ENCODE assay signal across 8 cellular contexts in the genomic region with DNA sequence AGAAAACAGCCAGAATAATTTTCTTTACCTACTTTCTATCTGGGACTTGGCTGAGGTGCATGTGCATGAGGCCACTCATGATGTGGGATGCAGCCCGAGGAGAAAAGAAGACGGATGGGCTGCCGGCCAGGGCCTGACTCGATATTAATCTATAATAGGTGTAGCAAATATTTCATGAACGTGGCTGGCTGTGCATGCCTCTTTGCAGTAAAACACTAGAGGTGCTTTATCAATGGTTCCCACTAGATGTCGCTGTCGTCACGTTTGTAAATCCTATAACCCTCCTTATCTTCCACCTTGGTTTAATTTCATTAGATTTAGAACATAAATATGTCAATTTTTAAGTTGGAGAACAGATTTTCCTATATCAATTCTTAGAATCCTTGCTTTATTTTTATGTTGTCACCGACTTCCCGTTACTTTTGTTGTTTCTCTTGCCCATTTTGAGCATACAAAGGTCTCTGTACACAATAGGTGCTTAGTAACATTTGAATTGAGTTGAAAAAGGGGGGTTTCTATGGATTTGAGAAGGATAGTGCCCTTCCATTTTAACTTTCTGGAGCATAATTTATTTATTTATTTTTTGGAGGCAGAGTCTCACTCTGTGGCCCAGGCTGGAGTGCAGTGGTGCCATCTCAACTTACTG. TPM values are rescaled to one million over a fixed set of nuclear protein-coding genes. Genes with fewer than 3 reads are reported as not detected.
DNase-seq lines count a peak whose midpoint lies in the region; ATAC-seq, FAIRE-seq and TF ChIP-seq lines count a peak whose summit lies in the region.

No MANE protein-coding gene starts in this region.

- TF ChIP-seq POLR2A in K562 (conservative IDR thresholded peaks at IDR 0.05), result no peak

- H3K27me3 ChIP-seq in Loucy (ENCODE audit: insufficient read depth, low read length, poor library complexity, severe bottlenecking) (no peaks in the 10 kb centered on the region), RWPE2 (ENCODE audit: insufficient read depth, poor library complexity, severe bottlenecking) (no peaks in the 10 kb centered on the region), K562 (ENCODE audit: control insufficient read depth in 2 of 2, insufficient read depth in 2 of 2, low read length in 2 of 2) (no peaks in the 10 kb centered on the region)

- H3K27ac ChIP-seq in RWPE2 (ENCODE audit: poor library complexity, severe bottlenecking) (no peak overlapping the region), K562 (ENCODE audit: extremely low read depth, low read depth, low read length) (no peak overlapping the region)

- ATAC-seq in GM21526 (IDR thresholded peaks at IDR 0.05; ENCODE audit: low FRiP score, unreplicated experiment), result peak; percentile 80
- peak; percentile 77 for ATAC-seq in RWPE2 (ENCODE audit: low read depth)
- peak; percentile 84 for ATAC-seq in K562
- ATAC-seq in GM21381 (IDR thresholded peaks at IDR 0.05; ENCODE audit: unreplicated experiment), result no peak

- H4K20me1 ChIP-seq in Loucy (ENCODE audit: insufficient read depth, low read length, poor library complexity, severe bottlenecking) (no peaks in the 10 kb centered on the region), K562 (replicated peaks; ENCODE audit: control insufficient read depth, insufficient read depth, low read length) (no peaks in the 10 kb centered on the region)

- POLR2A ChIA-PET in K562 (lab: Yijun Ruan, JAX), result no interaction called here

- TF ChIP-seq CTCF in Loucy (conservative IDR thresholded peaks at IDR 0.05; ENCODE audit: low read length), result peak; percentile 80
- TF ChIP-seq CTCF in RWPE2 (IDR thresholded peaks at IDR 0.05; ENCODE audit: poor library complexity, severe bottlenecking), result peak; percentile 97
- TF ChIP-seq CTCF in K562 (IDR thresholded peaks at IDR 0.05 in 2 of 3, conservative IDR thresholded peaks at IDR 0.05 in 1 of 3; ENCODE audit: insufficient read depth in 2 of 3, low read depth in 1 of 3, low read length in 3 of 3), result peak; percentile 48 to 76 (median 67); a peak in 5 of 6 replicates

- H3K9me3 ChIP-seq in Loucy (ENCODE audit: insufficient read depth, low read depth, low read length), result no peaks in the 10 kb centered on the region
- no peaks in the 10 kb centered on the region for H3K9me3 ChIP-seq in RWPE2 (ENCODE audit: severe bottlenecking)
- H3K9me3 ChIP-seq in K562 (replicated peaks; ENCODE audit: control insufficient read depth, insufficient read depth, low read depth, low read length), result no peaks in the 10 kb centered on the region

- peak overlapping the region; percentile 25 for H2AFZ ChIP-seq in Loucy (ENCODE audit: low read length)
- no peak overlapping the region for H2AFZ ChIP-seq in K562 (ENCODE audit: low read depth, low read length)

- H3K4me3 ChIP-seq in Loucy (ENCODE audit: low read length, poor library complexity, severe bottlenecking) (no peak overlapping the region), RWPE2 (ENCODE audit: severe bottlenecking) (no peak overlapping the region), K562 (no peak overlapping the region)

- H3K4me1 ChIP-seq in Loucy (ENCODE audit: insufficient read depth, low read length, poor library complexity, severe bottlenecking) (no peaks in the 10 kb centered on the region), RWPE2 (ENCODE audit: insufficient read depth, poor library complexity, severe bottlenecking) (no peaks in the 10 kb centered on the region), K562 (replicated peaks in 1 of 2; ENCODE audit: control insufficient read depth in 2 of 2, insufficient read depth in 2 of 2, low read length in 2 of 2) (no peaks in the 10 kb centered on the region)

- no peaks in the 10 kb centered on the region for H3K9me1 ChIP-seq in K562 (ENCODE audit: control insufficient read depth, insufficient read depth, low read length)

- BruUV-seq in K562 (replicated peaks; lab: Mats Ljungman, UMichigan), result no TSS peak

- H3F3A ChIP-seq in Loucy (ENCODE audit: low read depth), result no peaks in the 10 kb centered on the region

- H3K36me3 ChIP-seq in Loucy (ENCODE audit: insufficient read depth, low read length) (no peaks in the 10 kb centered on the region), RWPE2 (ENCODE audit: low read depth) (no peaks in the 10 kb centered on the region), K562 (ENCODE audit: control insufficient read depth, insufficient read depth, low read length) (no peaks in the 10 kb centered on the region)

- WGBS in K562 (ENCODE audit: insufficient coverage, low coverage, missing lambda C conversion rate), result 2% methylated on average over 10 of the region's 10 CpGs

- no peaks in the 10 kb centered on the region for H3K9me2 ChIP-seq in Loucy (replicated peaks; ENCODE audit: low read depth, low read length)

- H3K79me2 ChIP-seq in Loucy (ENCODE audit: insufficient read depth, low read length) (no peaks in the 10 kb centered on the region), K562 (ENCODE audit: control insufficient read depth, insufficient read depth, low read length) (no peaks in the 10 kb centered on the region)

- DNase-seq in DMS153 (lab: John Stamatoyannopoulos, UW), result peak; percentile 22
- no peak for DNase-seq in RWPE2 (ENCODE audit: low spot score)
- peak; percentile 48 to 56 (median 54) for DNase-seq in K562 (ENCODE audit: extremely low read depth in 1 of 4, low spot score in 3 of 4)
- DNase-seq in iPS-NIHi11 (ENCODE audit: low spot score), result peak; percentile 69
- DNase-seq in stimulated activated CD4-positive, alpha-beta T cell treated with anti-CD3 and anti-CD28 coated beads, Interleukin-15, amount 100 ng/mL, for 24 hours, result peak; percentile 55

- H3K4me2 ChIP-seq in Loucy (ENCODE audit: low read depth, low read length, poor library complexity, severe bottlenecking), result no peak overlapping the region
- H3K4me2 ChIP-seq in K562 (ENCODE audit: insufficient read depth, low read length), result no peak overlapping the region

- CTCF ChIA-PET in K562 (lab: Yijun Ruan, JAX; ENCODE audit: low intra/inter-chr PET ratio), result no interaction called here

- in situ Hi-C loops in K562 (cut with MboI), result no loop called here

- peak; percentile 70 for FAIRE-seq in K562 (lab: Jason Lieb, UNC)

- TF ChIP-seq EP300 in K562 (IDR thresholded peaks at IDR 0.05; ENCODE audit: low read length), result no peak

- peak; percentile 44 to 69; a peak in 3 of 4 replicates for TF ChIP-seq RAD21 in K562 (CRISPR knock-in tag; conservative IDR thresholded peaks at IDR 0.05 in 1 of 2, IDR thresholded peaks at IDR 0.05 in 1 of 2)

- intact Hi-C loops in K562 (cut with micrococcal nuclease), result loop anchor here (10.0 kb wide), 1 partner anchor 1232 kb away; no protein-coding TSS in a partner anchor

- H3K9ac ChIP-seq in Loucy (ENCODE audit: low read depth, low read length, poor library complexity, severe bottlenecking) (no peak overlapping the region), K562 (ENCODE audit: insufficient read depth in 1 of 2, low read depth in 2 of 2, low read length in 2 of 2) (no peak overlapping the region)

TF ChIP-seq in K562, 482 proteins besides CTCF, POLR2A, EP300 and RAD21:
- peak; percentile 33; the same call in 1 of the 2 replicates for TF ChIP-seq SMC3 (conservative IDR thresholded peaks at IDR 0.05; ENCODE audit: insufficient read depth, low read depth, low read length)
- no peak for TF ChIP-seq TRIM28 (IDR thresholded peaks at IDR 0.05)

RNA-seq across cellular contexts. Expression of gene FERMT1, which starts 19.6 kb away (rescaled TPM):
- total RNA-seq in K562 (2011; cell fraction: chromatin; rRNA removed; ENCODE audit: low replicate concordance), result not detected in 2 replicates
- total RNA-seq in K562 (2011; cell fraction: nucleolus; rRNA removed), result not detected in 2 replicates
- not detected in 2 replicates for total RNA-seq in K562 (2011; cell fraction: nucleoplasm; rRNA removed)
- total RNA-seq in K562 (2014; rRNA removed) (not detected in 2 replicates), K562 (2014; rRNA removed; fragmentation: Illumina TruSeq; extraction: Trizol) (not detected in 2 replicates), K562 (2015; rRNA removed; fragmentation: Illumina TruSeq; extraction: Trizol) (not detected in 2 replicates), K562 (2021) (0.07 and 0.09 TPM in 2 replicates)
- polyA plus RNA-seq in K562 (2011; rRNA removed) (not detected in 2 replicates), K562 (2014; fragmentation: Illumina TruSeq; extraction: Trizol) (not detected in 2 replicates), K562 (2014; fragmentation: Nextera tagmentation; extraction: Ambion mirVana) (not detected), K562 (2014; rRNA removed) (not detected in 2 replicates)
- polyA plus RNA-seq in K562 (2011; cell fraction: cytosol; rRNA removed), result not detected in 2 replicates
- polyA plus RNA-seq in K562 (2011; cell fraction: nucleus; rRNA removed), result not detected in 2 replicates
- 0.05 and 0.12 TPM in 2 replicates for polyA plus RNA-seq in K562 (2012)
- polyA minus RNA-seq in K562 (2011; rRNA and poly(A)+ RNA removed), result not detected in 2 replicates
- polyA minus RNA-seq in K562 (2011; cell fraction: cytosol; rRNA and poly(A)+ RNA removed), result not detected in 2 replicates
- polyA minus RNA-seq in K562 (2011; cell fraction: nucleus; rRNA and poly(A)+ RNA removed), result not detected in 2 replicates
